Comparison of ENCODE assay signal across 32 cellular contexts in the genomic region with DNA sequence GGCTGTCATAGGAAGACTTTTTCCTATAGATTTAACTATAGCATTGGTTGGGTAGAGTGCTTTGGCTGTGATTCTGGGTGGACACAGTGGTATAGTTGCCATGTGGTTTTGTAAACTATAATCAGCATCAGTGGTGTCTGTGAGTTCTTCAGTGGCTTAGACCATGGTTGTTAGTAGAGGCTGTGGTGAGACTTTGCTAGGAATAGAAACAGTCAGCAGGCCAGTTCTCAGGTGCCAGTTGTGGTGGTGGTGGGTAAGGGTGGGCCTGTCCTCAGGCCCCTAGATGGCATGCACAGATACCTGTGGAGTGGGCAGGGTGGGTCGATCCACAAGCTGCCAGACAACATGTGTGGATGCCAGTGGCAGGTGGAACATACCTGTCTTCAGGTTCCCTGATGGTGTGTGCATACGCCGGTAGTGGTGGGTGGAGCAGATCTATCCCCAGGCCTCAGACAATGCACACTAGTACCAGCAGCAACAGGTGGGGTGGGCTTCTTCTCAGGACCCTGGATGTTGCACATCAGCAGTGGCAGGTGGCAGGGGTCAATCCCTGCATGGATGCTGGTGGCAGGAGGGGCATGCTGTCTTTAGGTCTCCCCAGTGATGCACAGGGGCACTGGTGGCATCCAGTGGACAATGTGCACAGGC.
"Had no signal": no experiment of that assay in that cellular context is flagged by ENCODE, and none has a peak within 500 bp of the region (broad histone marks: within the 10 kb centered on the region; RNA-seq: fewer than 3 reads in every experiment).

No MANE protein-coding gene starts in this region.

- ATAC-seq: activated CD8-positive, alpha-beta T cell treated with anti-CD3 and anti-CD28 coated beads for 36 hours; activated naive CD4-positive, alpha-beta T cell treated with anti-CD3 and anti-CD28 coated beads, Interleukin-2, amount 50 U/mL, for 72 hours; activated T-cell treated with anti-CD3 and anti-CD28 coated beads, Interleukin-2, amount 50 U/mL, for 4 hours; activated T-cell treated with anti-CD3 and anti-CD28 coated beads, Interleukin-2, amount 50 U/mL, for 72 hours; activated T-helper 17 cell treated with anti-CD3 and anti-CD28 coated beads, Interleukin-2, amount 50 U/mL, for 72 hours; body of pancreas had no signal

- FAIRE-seq: astrocyte, TTC549 had no signal

- H3K27ac ChIP-seq: adrenal gland, body of pancreas, brain microvascular endothelial cell, breast epithelium, VCaP had no signal

- DNase-seq: activated B cell treated with CpG ODN at 0.5 μM for 24 hours; activated CD4-positive, alpha-beta memory T cell treated with anti-CD3 and anti-CD28 coated beads for 36 hours; activated CD4-positive, alpha-beta T cell treated with anti-CD3 and anti-CD28 coated beads for 4 hours; activated CD4-positive, alpha-beta T cell treated with anti-CD3 and anti-CD28 coated beads, Interleukin-2, amount 10 ng/mL, durations not matched to agents 24 days and 14 days; activated CD4-positive, alpha-beta T cell treated with anti-CD3 and anti-CD28 coated beads, Interleukin-2, amount 50 U/mL, for 1 hour; activated CD4-positive, alpha-beta T cell treated with anti-CD3 and anti-CD28 coated beads, Interleukin-2, amount 50 U/mL, for 4 hours; activated CD4-positive, CD25-positive, alpha-beta regulatory T cell treated with anti-CD3 and anti-CD28 coated beads, Interleukin-2, amount 50 U/mL, for 72 hours; activated CD8-positive, alpha-beta T cell treated with anti-CD3 and anti-CD28 coated beads for 36 hours; activated effector memory CD4-positive, alpha-beta T cell treated with anti-CD3 and anti-CD28 coated beads, Interleukin-2, amount 50 U/mL, for 16 hours; activated gamma-delta T cell treated with Interleukin-2 at 50 U/mL for 16 hours; activated naive CD4-positive, alpha-beta T cell; activated naive CD4-positive, alpha-beta T cell treated with anti-CD3 and anti-CD28 coated beads for 36 hours; activated naive CD4-positive, alpha-beta T cell treated with anti-CD3 and anti-CD28 coated beads, Interleukin-2, amount 50 U/mL, for 16 hours; activated naive CD8-positive, alpha-beta T cell treated with anti-CD3 and anti-CD28 coated beads for 36 hours; activated T-cell treated with anti-CD3 and anti-CD28 coated beads for 4 hours; activated T-cell treated with anti-CD3 and anti-CD28 coated beads, Interleukin-2, amount 50 U/mL, for 1 hour; activated T-cell treated with anti-CD3 and anti-CD28 coated beads, Interleukin-2, amount 50 U/mL, for 4 hours; activated T-cell treated with anti-CD3 and anti-CD28 coated beads, Interleukin-2, amount 50 U/mL, for 72 hours; adrenal gland; amniotic stem cell; aorta; body of pancreas; brain microvascular endothelial cell; central memory CD4-positive, alpha-beta T cell; T-helper 2 cell; T-helper 9 cell had no signal

- H3K36me3 ChIP-seq: adrenal gland, brain microvascular endothelial cell, breast epithelium had no signal

- H3K4me3 ChIP-seq: adrenal gland, body of pancreas, breast epithelium had no signal

- H3K27me3 ChIP-seq: adrenal gland, body of pancreas, brain microvascular endothelial cell, breast epithelium had no signal

- H3K9me3 ChIP-seq: adrenal gland, body of pancreas had no signal

- H3K4me1 ChIP-seq: adrenal gland, body of pancreas, breast epithelium had no signal
